1 cellular context compared by ENCODE assay signal in genomic region chr2:85434677-85435076, GRCh38.
TF ChIP-seq lines count a peak whose summit lies in the region.

No MANE protein-coding gene starts in this region.

TF ChIP-seq in HCT116, 20 proteins besides CTCF, POLR2A, EP300 and RAD21 (continued from another document):
- TF ChIP-seq CBX3 (IDR thresholded peaks at IDR 0.05; ENCODE audit: low read depth): no peak
- TF ChIP-seq CEBPB (IDR thresholded peaks at IDR 0.05; ENCODE audit: low read depth): no peak
- no peak for TF ChIP-seq ELF1 (IDR thresholded peaks at IDR 0.05; ENCODE audit: borderline replicate concordance, low read depth)
- no peak for TF ChIP-seq MAX (IDR thresholded peaks at IDR 0.05)
- no peak for TF ChIP-seq FOSL1 (IDR thresholded peaks at IDR 0.05; ENCODE audit: low read depth)
- no peak for TF ChIP-seq ATF3 (IDR thresholded peaks at IDR 0.05)
- TF ChIP-seq YY1 (IDR thresholded peaks at IDR 0.05; ENCODE audit: extremely low read depth, insufficient replicate concordance, low read depth, low read length): no peak
- TF ChIP-seq TCF7L2 (IDR thresholded peaks at IDR 0.05; ENCODE audit: borderline replicate concordance, extremely low read depth, insufficient read depth, insufficient read length): no peak
- no peak for TF ChIP-seq JUND (IDR thresholded peaks at IDR 0.05)
TF ChIP-seq in HCT116: peak in this region for 0.
